Comparison of ENCODE assay signal across 10 cellular contexts in the genomic region with DNA sequence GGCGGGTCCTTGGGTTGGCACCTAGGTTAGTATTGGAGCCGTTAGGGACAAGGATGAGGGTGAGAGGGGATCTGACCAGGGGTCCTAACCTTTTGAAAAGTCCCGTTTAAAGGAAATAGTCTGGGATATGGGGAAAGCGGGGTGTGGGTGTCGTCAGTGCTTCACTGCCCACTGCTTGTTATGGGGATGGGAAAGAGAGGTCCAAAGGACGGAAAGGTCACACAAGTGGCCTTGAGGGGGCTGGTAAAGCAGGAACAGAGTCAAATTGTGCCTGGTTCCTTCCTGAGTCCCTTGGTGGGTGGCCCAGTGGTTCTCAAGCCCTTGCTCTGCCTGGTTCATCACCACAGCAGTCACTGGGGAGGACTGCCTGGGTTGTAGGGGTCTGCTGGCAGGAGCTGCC. TPM values are rescaled to one million over a fixed set of nuclear protein-coding genes. Genes with fewer than 3 reads are reported as not detected.
DNase-seq lines count a peak whose midpoint lies in the region; ATAC-seq and TF ChIP-seq lines count a peak whose summit lies in the region.
"Had no signal": no experiment of that assay in that cellular context is flagged by ENCODE, and none has a peak within 500 bp of the region (broad histone marks: within the 10 kb centered on the region; RNA-seq: fewer than 3 reads in every experiment).

No MANE protein-coding gene starts in this region.

- H3K27ac Mint-ChIP-seq in activated naive CD8-positive, alpha-beta T cell treated with anti-CD3 and anti-CD28 coated beads for 36 hours: peak overlapping the region; percentile 85
- peak overlapping the region; percentile 39 to 94 (median 90) for H3K27ac Mint-ChIP-seq in naive thymus-derived CD4-positive, alpha-beta T cell

- peaks cover 62% of the 10 kb centered on the region for H4K20me1 ChIP-seq in BLaER1

- peak overlapping the region; percentile 31; the same call in 1 of the 2 replicates for H3K9ac ChIP-seq in BLaER1

- no peaks in the 10 kb centered on the region for H3K9me3 ChIP-seq in BLaER1
- no peaks in the 10 kb centered on the region for H3K9me3 ChIP-seq in naive thymus-derived CD4-positive, alpha-beta T cell (ENCODE audit: control insufficient read depth in 2 of 3, low read length in 3 of 3)

- no peaks in the 10 kb centered on the region for H3K9me3 Mint-ChIP-seq in activated naive CD8-positive, alpha-beta T cell treated with anti-CD3 and anti-CD28 coated beads for 36 hours
- no peaks in the 10 kb centered on the region for H3K9me3 Mint-ChIP-seq in naive thymus-derived CD4-positive, alpha-beta T cell

- ATAC-seq in naive thymus-derived CD4-positive, alpha-beta T cell: no peak
- no peak for ATAC-seq in esophagus mucosa

- H3K4me1 Mint-ChIP-seq in activated naive CD8-positive, alpha-beta T cell treated with anti-CD3 and anti-CD28 coated beads for 36 hours: peaks cover 52% of the 10 kb centered on the region
- H3K4me1 Mint-ChIP-seq in naive thymus-derived CD4-positive, alpha-beta T cell: peaks cover 30 to 70% (median 58%) of the 10 kb centered on the region in 7 donors

- no peak for DNase-seq in activated naive CD8-positive, alpha-beta T cell treated with anti-CD3 and anti-CD28 coated beads for 36 hours
- DNase-seq in naive thymus-derived CD4-positive, alpha-beta T cell: no peak
- DNase-seq in anterior cingulate cortex (lab: John Stamatoyannopoulos, UW): no peak
- DNase-seq in NCI-H82 (lab: John Stamatoyannopoulos, UW): no peak
- DNase-seq in GM10248 (ENCODE audit: extremely low spot score): no peak
- DNase-seq: effector CD8-positive, alpha-beta T cell; hippocampal formation had no signal

- H3K4me3 Mint-ChIP-seq in activated naive CD8-positive, alpha-beta T cell treated with anti-CD3 and anti-CD28 coated beads for 36 hours: no peak overlapping the region
- peak overlapping the region in 6 of 10 donors; percentile 19 to 71 (median 45) for H3K4me3 Mint-ChIP-seq in naive thymus-derived CD4-positive, alpha-beta T cell

- no peak for TF ChIP-seq CTCF in GM10248 (IDR thresholded peaks at IDR 0.05; ENCODE audit: control extremely low read depth, extremely low read depth, low read depth, missing control alignments)

- H3K36me3 Mint-ChIP-seq in activated naive CD8-positive, alpha-beta T cell treated with anti-CD3 and anti-CD28 coated beads for 36 hours: peaks cover 15% of the 10 kb centered on the region
- peaks cover 0 to 20% (median 5%) of the 10 kb centered on the region in 5 donors for H3K36me3 Mint-ChIP-seq in naive thymus-derived CD4-positive, alpha-beta T cell

- no peaks in the 10 kb centered on the region for H3K27me3 Mint-ChIP-seq in activated naive CD8-positive, alpha-beta T cell treated with anti-CD3 and anti-CD28 coated beads for 36 hours
- no peaks in the 10 kb centered on the region for H3K27me3 Mint-ChIP-seq in naive thymus-derived CD4-positive, alpha-beta T cell

- intact Hi-C loops in naive thymus-derived CD4-positive, alpha-beta T cell (cut with micrococcal nuclease): loop anchor here in 1 of 2 donors (5.0 kb wide), 2 partner anchors 706 to 966 kb away; partner anchors contain the start of genes FASTK, NUB1 and TMUB1

- H3K27me3 ChIP-seq in BLaER1: no peaks in the 10 kb centered on the region
- H3K27me3 ChIP-seq in naive thymus-derived CD4-positive, alpha-beta T cell (ENCODE audit: control insufficient read depth in 2 of 2, insufficient read depth in 2 of 2, low read length in 2 of 2): no peaks in the 10 kb centered on the region

- H3K4me2 ChIP-seq in BLaER1: peak overlapping the region; percentile 92

- H3K4me3 ChIP-seq in BLaER1 (no peak overlapping the region), GM08714 (ENCODE audit: low read length) (peak overlapping the region; percentile 11; the same call in 1 of the 2 replicates)
- no peak overlapping the region for H3K4me3 ChIP-seq in naive thymus-derived CD4-positive, alpha-beta T cell (ENCODE audit: low read length)

- peak overlapping the region; percentile 33; the same call in 1 of the 2 replicates for H3K27ac ChIP-seq in BLaER1
- H3K27ac ChIP-seq in naive thymus-derived CD4-positive, alpha-beta T cell (ENCODE audit: low read depth, low read length): peak overlapping the region; percentile 48

- POLR2A ChIA-PET in naive thymus-derived CD4-positive, alpha-beta T cell (lab: Charles Lee): interaction anchor here (2.1 to 2.4 kb wide), 4 partner anchors 7 to 31 kb away, joined by 8 to 35 read pairs (median 11); partner anchors contain the start of gene REPIN1
- POLR2A ChIA-PET in GM10248 (lab: Yijun Ruan, JAX): no interaction called here

- CTCF ChIA-PET in naive thymus-derived CD4-positive, alpha-beta T cell (lab: Charles Lee): interaction anchor here (0.8 kb wide), 1 partner anchor 23 kb away, joined by 5 read pairs; no protein-coding TSS in a partner anchor
- CTCF ChIA-PET in GM10248 (lab: Yijun Ruan, JAX): interaction anchor here (1.1 to 2.5 kb wide), 4 partner anchors 10 to 24 kb away, joined by 3 to 8 read pairs (median 7); no protein-coding TSS in a partner anchor

- H3K36me3 ChIP-seq in BLaER1: peaks cover 44% of the 10 kb centered on the region
- H3K36me3 ChIP-seq in naive thymus-derived CD4-positive, alpha-beta T cell (ENCODE audit: control insufficient read depth in 2 of 3, insufficient read depth in 3 of 3, low read length in 3 of 3): peaks cover 0 to 24% (median 2%) of the 10 kb centered on the region in 3 experiments

- H3K4me1 ChIP-seq in BLaER1: peaks cover 76% of the 10 kb centered on the region
- H3K4me1 ChIP-seq in naive thymus-derived CD4-positive, alpha-beta T cell (ENCODE audit: control insufficient read depth in 2 of 2, insufficient read depth in 2 of 2, low read length in 2 of 2): peaks cover 4 to 30% of the 10 kb centered on the region in 2 donors

RNA-seq across cellular contexts. Expression of gene ZNF775, which starts 2.6 kb away (rescaled TPM):
- total RNA-seq in activated naive CD8-positive, alpha-beta T cell treated with anti-CD3 and anti-CD28 coated beads for 36 hours: 1 to 10 TPM; 3.7 to 4.0 TPM
- total RNA-seq in naive thymus-derived CD4-positive, alpha-beta T cell: 1 to 10 TPM; 1.1 to 5.7 (median 4.3) TPM
- 1 to 10 TPM; 3.3 to 7.4 TPM for polyA plus RNA-seq in naive thymus-derived CD4-positive, alpha-beta T cell
- 1.3 TPM for total RNA-seq in esophagus mucosa

RNA-seq across cellular contexts. Expression of gene REPIN1, which starts 7.9 kb away (rescaled TPM):
- total RNA-seq in activated naive CD8-positive, alpha-beta T cell treated with anti-CD3 and anti-CD28 coated beads for 36 hours: 10 to 100 TPM; 54.7 to 55.1 TPM
- 100 to 1,000 TPM in 1 of 5 experiments, 10 to 100 TPM in 4; 68.5 to 103 (median 79.7) TPM for total RNA-seq in naive thymus-derived CD4-positive, alpha-beta T cell
- 10 to 100 TPM; 46.7 to 77.0 TPM for polyA plus RNA-seq in naive thymus-derived CD4-positive, alpha-beta T cell
- 44.9 TPM for total RNA-seq in esophagus mucosa

RNA-seq across cellular contexts. Expression of gene RARRES2, which starts 35.1 kb away (rescaled TPM):
- total RNA-seq in activated naive CD8-positive, alpha-beta T cell treated with anti-CD3 and anti-CD28 coated beads for 36 hours: not detected
- total RNA-seq in naive thymus-derived CD4-positive, alpha-beta T cell: under 1 TPM in 1 of 5 experiments, not detected in 4; 0.38 TPM
- polyA plus RNA-seq in naive thymus-derived CD4-positive, alpha-beta T cell: not detected
- 7.5 TPM for total RNA-seq in esophagus mucosa

RNA-seq across cellular contexts. Expression of gene ACTR3C, which starts 53.2 kb away (rescaled TPM):
- 1 to 10 TPM; 2.8 to 3.4 TPM for total RNA-seq in activated naive CD8-positive, alpha-beta T cell treated with anti-CD3 and anti-CD28 coated beads for 36 hours
- 10 to 100 TPM in 3 of 5 experiments, 1 to 10 TPM in 2; 7.0 to 13.2 (median 10.6) TPM for total RNA-seq in naive thymus-derived CD4-positive, alpha-beta T cell
- 1 to 10 TPM; 4.8 to 6.2 TPM for polyA plus RNA-seq in naive thymus-derived CD4-positive, alpha-beta T cell
- total RNA-seq in esophagus mucosa: 6.1 TPM

RNA-seq across cellular contexts. Expression of gene LRRC61, which starts 53.4 kb away (rescaled TPM):
- 10 to 100 TPM; 23.5 to 26.1 TPM for total RNA-seq in activated naive CD8-positive, alpha-beta T cell treated with anti-CD3 and anti-CD28 coated beads for 36 hours
- total RNA-seq in naive thymus-derived CD4-positive, alpha-beta T cell: 10 to 100 TPM in 3 of 5 experiments, 1 to 10 TPM in 2; 8.3 to 30.0 (median 11.5) TPM
- polyA plus RNA-seq in naive thymus-derived CD4-positive, alpha-beta T cell: 10 to 100 TPM; 18.2 to 21.6 TPM
- total RNA-seq in esophagus mucosa: 9.6 TPM
